ENCODE assay signal across 8 cellular contexts in the genomic region with DNA sequence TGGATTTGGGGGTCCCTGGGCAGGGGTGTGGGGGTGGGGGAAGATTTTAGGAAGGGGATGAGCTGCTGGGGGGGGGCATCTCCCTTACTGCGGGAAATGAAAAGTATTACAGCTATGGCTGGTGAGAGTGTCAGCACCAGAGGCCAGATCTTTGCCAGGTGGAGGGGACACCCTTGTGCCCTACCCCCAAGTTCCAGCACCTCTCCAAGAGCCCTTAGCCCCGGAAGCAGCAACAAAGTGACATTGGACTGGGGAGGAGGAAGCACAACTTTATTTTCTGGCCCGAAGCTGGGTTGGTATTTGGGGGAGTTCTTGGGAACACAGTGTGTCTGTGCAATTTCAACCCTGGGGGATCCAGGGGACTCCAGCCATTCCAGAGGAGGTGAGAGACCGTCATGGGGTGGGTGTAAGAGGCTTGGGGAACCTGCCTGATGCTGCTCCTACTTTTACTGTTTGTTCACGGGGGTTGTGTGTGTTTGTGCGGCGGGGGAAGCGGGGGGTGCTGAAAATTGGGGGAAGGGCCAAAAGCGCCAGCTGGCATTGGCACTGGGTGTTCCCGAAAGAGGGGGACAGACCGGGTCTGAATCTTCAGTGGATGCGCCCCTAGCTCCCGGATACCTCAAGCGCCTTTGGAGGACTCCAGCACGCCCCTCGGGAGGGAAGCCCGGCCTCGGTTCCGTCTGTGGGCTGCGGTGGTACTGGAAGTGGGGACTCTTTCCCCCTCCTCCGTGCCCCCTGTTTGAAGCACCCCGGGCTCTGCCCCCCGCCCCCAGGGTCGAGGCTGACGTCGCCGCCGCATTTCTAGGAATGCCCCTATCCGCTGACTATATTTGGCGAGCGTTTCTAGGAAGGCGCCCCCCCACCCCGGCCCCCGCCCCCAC.
A peak's percentile ranks its signal among the peaks of the same experiment; 100 is the strongest.
DNase-seq lines count a peak whose midpoint lies in the region; ATAC-seq, FAIRE-seq and TF ChIP-seq lines count a peak whose summit lies in the region.

No MANE protein-coding gene starts in this region.

- H3K36me3 ChIP-seq in cardiac muscle cell (no peaks in the 10 kb centered on the region), gastrocnemius medialis (no peaks in the 10 kb centered on the region)

- no peak for FAIRE-seq in GM19239 (lab: Jason Lieb, UNC)

- in situ Hi-C loops in gastrocnemius medialis (cut with MboI; ENCODE audit: low sequenced_read_pairs in 4 of 4): loop anchor here in 3 of 4 donors (5.0 to 25.0 kb wide), 3 partner anchors 111 to 226 kb away; no protein-coding TSS in a partner anchor

- ATAC-seq in HG03378 (IDR thresholded peaks at IDR 0.05; ENCODE audit: unreplicated experiment) (peak; percentile 17), gastrocnemius medialis (peak; percentile 12 to 14)

- H3K27ac ChIP-seq in cardiac muscle cell: peak overlapping the region; percentile 40
- H3K27ac ChIP-seq in gastrocnemius medialis: peak overlapping the region; percentile 88 to 99 (median 96)

- TF ChIP-seq CTCF in cardiac muscle cell (IDR thresholded peaks at IDR 0.05; ENCODE audit: low read depth, low read length) (no peak), gastrocnemius medialis (IDR thresholded peaks at IDR 0.05 in 4 of 5, conservative IDR thresholded peaks at IDR 0.05 in 1 of 5) (no peak)

- DNase-seq in ELF-1 (ENCODE audit: low read depth, low spot score) (peak; percentile 16), cardiac muscle cell (ENCODE audit: low read depth in 1 of 2, low spot score in 1 of 2) (peak; percentile 36 to 38), gastrocnemius medialis (peak in 1 of 2 donors; percentile 53), foreskin melanocyte (no peak), iPS-NIHi7 (ENCODE audit: extremely low spot score) (no peak), GM19239 (ENCODE audit: insufficient read length, low spot score) (no peak)
- DNase-seq in activated T-cell treated with anti-CD3 and anti-CD28 coated beads, Interleukin-2, amount 50 U/mL, for 48 hours: peak; percentile 25 to 39

- H3K27me3 ChIP-seq in cardiac muscle cell (no peaks in the 10 kb centered on the region), gastrocnemius medialis (no peaks in the 10 kb centered on the region)

- intact Hi-C loops in gastrocnemius medialis (cut with DNase I; ENCODE audit: low total_unique reads): loop anchor here (1.0 to 5.0 kb wide), 5 partner anchors 99 to 331 kb away; partner anchors contain the start of genes BFAR and PARN

- H3K9me3 ChIP-seq in cardiac muscle cell (ENCODE audit: low read depth) (no peaks in the 10 kb centered on the region), gastrocnemius medialis (no peaks in the 10 kb centered on the region)

- H3K4me3 ChIP-seq in cardiac muscle cell (peak overlapping the region; percentile 90), gastrocnemius medialis (peak overlapping the region; percentile 61 to 98 (median 82))

- TF ChIP-seq POLR2A in gastrocnemius medialis (IDR thresholded peaks at IDR 0.05): peak; percentile 1 to 6

- H3K4me1 ChIP-seq in cardiac muscle cell (ENCODE audit: low read depth) (peaks cover 5% of the 10 kb centered on the region), gastrocnemius medialis (peaks cover 16 to 23% of the 10 kb centered on the region in 2 donors)

Comparison
In these comparisons a context has a peak if more than half of its experiments do, and no peak if none do; other contexts are left out.
1. DNase-seq: peak in ELF-1 (single experiment), activated T-cell treated with anti-CD3 and anti-CD28 coated beads, Interleukin-2, amount 50 U/mL, for 48 hours (2 of 2) and cardiac muscle cell (2 of 2); none in foreskin melanocyte (single experiment), iPS-NIHi7 (single experiment) and GM19239 (single experiment).